In genomic region chr1:207891148-207891547, GRCh38 we compare ENCODE assay signal across 16 cellular contexts. TPM values are rescaled to one million over a fixed set of nuclear protein-coding genes. Genes with fewer than 3 reads are reported as not detected.
DNase-seq lines count a peak whose midpoint lies in the region; ATAC-seq and TF ChIP-seq lines count a peak whose summit lies in the region.
"Had no signal": no experiment of that assay in that cellular context is flagged by ENCODE, and none has a peak within 500 bp of the region (broad histone marks: within the 10 kb centered on the region; RNA-seq: fewer than 3 reads in every experiment).

No MANE protein-coding gene starts in this region.

- no TSS peak for BruUV-seq in IMR-90 (replicated peaks; lab: Mats Ljungman, UMichigan)

- DNase-seq in IMR-90: no peak
- DNase-seq in caudate nucleus (lab: John Stamatoyannopoulos, UW): no peak
- DNase-seq in lung microvascular endothelial cell (ENCODE audit: low read depth in 2 of 2): peak; percentile 42 to 60
- no peak for DNase-seq in thoracic aorta (ENCODE audit: low spot score)
- no peak for DNase-seq in type B pancreatic cell (ENCODE audit: extremely low spot score, unreplicated experiment)
- DNase-seq in right lobe of liver: no peak
- DNase-seq in OCI-M2 (lab: John Stamatoyannopoulos, UW; ENCODE audit: unreplicated experiment): no peak
- DNase-seq in epidermal melanocyte (ENCODE audit: insufficient read length, low spot score): no peak
- DNase-seq: activated CD4-positive, CD25-positive, alpha-beta regulatory T cell treated with anti-CD3 and anti-CD28 coated beads, Interleukin-2, amount 50 U/mL, for 72 hours; activated T-cell treated with anti-CD3 and anti-CD28 coated beads, Interleukin-2, amount 50 U/mL, for 1 hour; CD4-positive, CD25-positive, alpha-beta regulatory T cell; hippocampal formation; NCI-H2107; NK-92 treated with Interleukin-12 subunit alpha and Interleukin-12 subunit beta, amount 100 ng/mL, for 24 hours; SW 1271 had no signal

- H3K4me2 ChIP-seq in IMR-90 (ENCODE audit: low read depth, low read length): no peak overlapping the region

- ATAC-seq in IMR-90 (ENCODE audit: low read depth) (no peak), thoracic aorta (ENCODE audit: insufficient number of reproducible peaks, low FRiP score, low read depth) (no peak), right lobe of liver (no peak)

- CTCF ChIA-PET in IMR-90 (lab: Yijun Ruan, JAX): interaction anchor here (1.3 to 1.5 kb wide), 2 partner anchors 22 to 72 kb away, joined by 3 to 4 read pairs; no protein-coding TSS in a partner anchor

- H3K27me3 ChIP-seq in IMR-90 (ENCODE audit: control insufficient read depth, insufficient read depth, low read length) (peaks cover 5% of the 10 kb centered on the region; the same call in 1 of the 2 replicates), thoracic aorta (replicated peaks; ENCODE audit: insufficient read depth) (no peaks in the 10 kb centered on the region), right lobe of liver (no peaks in the 10 kb centered on the region)

- TF ChIP-seq POLR2A in IMR-90 (IDR thresholded peaks at IDR 0.05; ENCODE audit: low read depth, low read length) (no peak), right lobe of liver (IDR thresholded peaks at IDR 0.05) (no peak)

- peak overlapping the region; percentile 89 for H3K4ac ChIP-seq in IMR-90 (ENCODE audit: low read depth, low read length)

- peak overlapping the region; percentile 44; the same call in 1 of the 2 replicates for H2BK20ac ChIP-seq in IMR-90 (ENCODE audit: low read depth, low read length)

- no peak overlapping the region for H3K23ac ChIP-seq in IMR-90 (ENCODE audit: low read depth, low read length)

- no peak overlapping the region for H3K4me3 Mint-ChIP-seq in type B pancreatic cell
- H3K4me3 Mint-ChIP-seq: CD4-positive, CD25-positive, alpha-beta regulatory T cell had no signal

- H4K5ac ChIP-seq in IMR-90 (ENCODE audit: low read depth, low read length): no peak overlapping the region

- no peak overlapping the region for H3K56ac ChIP-seq in IMR-90 (ENCODE audit: extremely low read depth, insufficient read depth, low read length)

- no peak overlapping the region; the same call in 1 of the 2 replicates for H3K18ac ChIP-seq in IMR-90 (ENCODE audit: low read depth, low read length)

- no peak for TF ChIP-seq CTCF in IMR-90 (conservative IDR thresholded peaks at IDR 0.05; ENCODE audit: low read depth, low read length)
- TF ChIP-seq CTCF in thoracic aorta (IDR thresholded peaks at IDR 0.05): no peak
- TF ChIP-seq CTCF in type B pancreatic cell (conservative IDR thresholded peaks at IDR 0.05): no peak
- no peak for TF ChIP-seq CTCF in right lobe of liver (IDR thresholded peaks at IDR 0.05)

- no peak for TF ChIP-seq RAD21 in IMR-90 (IDR thresholded peaks at IDR 0.05; ENCODE audit: low read length)

- H2BK15ac ChIP-seq in IMR-90 (ENCODE audit: low read depth, low read length): no peak overlapping the region

- H3K79me1 ChIP-seq in IMR-90 (ENCODE audit: low read depth in 1 of 2, low read length in 2 of 2): no peaks in the 10 kb centered on the region

- no peaks in the 10 kb centered on the region for H4K20me1 ChIP-seq in IMR-90 (ENCODE audit: insufficient read depth, low read length)

- peak overlapping the region; percentile 95 for H2AFZ ChIP-seq in IMR-90 (replicated peaks; ENCODE audit: low read length, poor library complexity)

- H3K9me1 ChIP-seq in IMR-90 (ENCODE audit: insufficient read depth, low read length): peaks cover 4% of the 10 kb centered on the region

- H3K27me3 Mint-ChIP-seq in type B pancreatic cell: peaks cover 35% of the 10 kb centered on the region

- WGBS in IMR-90 (ENCODE audit: extremely low coverage in 2 of 2, insufficient read length in 1 of 2), 2 experiments: 100% methylated on average over 1 of the region's 6 CpGs; no CpG with 5 or more reads in 1 of the 2 experiments
- WGBS in right lobe of liver (ENCODE audit: insufficient coverage, low coverage, low lambda C conversion rate, missing lambda C conversion rate): 85% methylated on average over 2 of the region's 6 CpGs

- H3K9me3 ChIP-seq in IMR-90 (ENCODE audit: control insufficient read depth, insufficient read depth, low read length) (no peaks in the 10 kb centered on the region), thoracic aorta (no peaks in the 10 kb centered on the region), right lobe of liver (no peaks in the 10 kb centered on the region)
- H3K9me3 ChIP-seq: neutrophil had no signal

- intact Hi-C loops in IMR-90 (cut with micrococcal nuclease) (no loop called here), right lobe of liver (cut with DNase I) (no loop called here)

- dilution Hi-C loops in IMR-90 (cut with HindIII; ENCODE audit: low sequenced_read_pairs, unreplicated experiment): no loop called here

- peak overlapping the region; percentile 91 for H4K91ac ChIP-seq in IMR-90 (ENCODE audit: insufficient read depth, low read depth, low read length)

- peak overlapping the region; percentile 91 for H2BK5ac ChIP-seq in IMR-90 (ENCODE audit: low read depth, low read length, poor library complexity, severe bottlenecking)

- H3K4me3 ChIP-seq in IMR-90 (ENCODE audit: insufficient read depth, low read depth, low read length): no peak overlapping the region
- no peak overlapping the region for H3K4me3 ChIP-seq in thoracic aorta
- no peak overlapping the region for H3K4me3 ChIP-seq in right lobe of liver

- H3K4me1 ChIP-seq in IMR-90 (ENCODE audit: control insufficient read depth, insufficient read depth, low read length): peaks cover 9% of the 10 kb centered on the region
- peaks cover 26 to 36% of the 10 kb centered on the region in 2 donors for H3K4me1 ChIP-seq in thoracic aorta (ENCODE audit: control insufficient read depth in 1 of 2, low read depth in 2 of 2)
- H3K4me1 ChIP-seq in right lobe of liver: peaks cover 0 to 6% (median 0%) of the 10 kb centered on the region in 4 donors

- no peaks in the 10 kb centered on the region for H3K9me3 Mint-ChIP-seq in type B pancreatic cell
- H3K9me3 Mint-ChIP-seq: CD4-positive, CD25-positive, alpha-beta regulatory T cell had no signal

- in situ Hi-C loops in IMR-90 (cut with MboI; ENCODE audit: low sequenced_read_pairs): no loop called here

- no peak overlapping the region for H3K27ac ChIP-seq in IMR-90 (ENCODE audit: insufficient read depth, low read length)
- H3K27ac ChIP-seq in caudate nucleus (ENCODE audit: low read depth, low read length): peak overlapping the region; percentile 14
- peak overlapping the region; percentile 86 to 94 for H3K27ac ChIP-seq in thoracic aorta
- H3K27ac ChIP-seq in right lobe of liver: peak overlapping the region in 1 of 3 donors; percentile 43
- H3K27ac ChIP-seq: neutrophil had no signal

- no peaks in the 10 kb centered on the region for H3K4me1 Mint-ChIP-seq in type B pancreatic cell (ENCODE audit: unreplicated experiment)

- H2AK9ac ChIP-seq in IMR-90 (replicated peaks; ENCODE audit: low read depth, low read length, poor library complexity): peak overlapping the region; percentile 33

- no peaks in the 10 kb centered on the region for H3K36me3 Mint-ChIP-seq in type B pancreatic cell
- H3K36me3 Mint-ChIP-seq: CD4-positive, CD25-positive, alpha-beta regulatory T cell had no signal

- POLR2A ChIA-PET in IMR-90 (lab: Charles Lee; ENCODE audit: unreplicated experiment): no interaction called here

- peak overlapping the region; percentile 90 to 94; a peak in 2 of 4 replicates for H4K8ac ChIP-seq in IMR-90 (ENCODE audit: low read depth in 2 of 2, low read length in 2 of 2)

- peak overlapping the region; percentile 56; the same call in 1 of the 2 replicates for H2AK5ac ChIP-seq in IMR-90 (ENCODE audit: low read depth, low read length)

- H3K9ac ChIP-seq in IMR-90 (ENCODE audit: low read depth, low read length): no peak overlapping the region

- peak overlapping the region; percentile 93; the same call in 1 of the 2 replicates for H2BK120ac ChIP-seq in IMR-90 (ENCODE audit: low read depth, low read length)

- H3K27ac Mint-ChIP-seq in type B pancreatic cell: no peak overlapping the region
- H3K27ac Mint-ChIP-seq: CD4-positive, CD25-positive, alpha-beta regulatory T cell had no signal

- H3K14ac ChIP-seq in IMR-90 (replicated peaks; ENCODE audit: low read depth, low read length): peak overlapping the region; percentile 79; the same call in 1 of the 2 replicates

- H3K36me3 ChIP-seq in IMR-90 (ENCODE audit: control insufficient read depth, insufficient read depth, low read length) (no peaks in the 10 kb centered on the region), thoracic aorta (no peaks in the 10 kb centered on the region), right lobe of liver (no peaks in the 10 kb centered on the region)
- H3K36me3 ChIP-seq: neutrophil had no signal

TF ChIP-seq in IMR-90, 13 proteins besides CTCF, POLR2A, EP300 and RAD21 (continues in another document):
- TF ChIP-seq MAFK (IDR thresholded peaks at IDR 0.05; ENCODE audit: low read depth, low read length): no peak
- TF ChIP-seq CEBPB (IDR thresholded peaks at IDR 0.05; ENCODE audit: low read depth, low read length): no peak
- no peak for TF ChIP-seq RCOR1 (IDR thresholded peaks at IDR 0.05; ENCODE audit: insufficient replicate concordance, low read length)
- no peak for TF ChIP-seq MXI1 (IDR thresholded peaks at IDR 0.05; ENCODE audit: borderline replicate concordance, low read depth, low read length)
- TF ChIP-seq MAZ (IDR thresholded peaks at IDR 0.05; ENCODE audit: borderline replicate concordance, low read depth, low read length): no peak
- TF ChIP-seq SMC3 (IDR thresholded peaks at IDR 0.05; ENCODE audit: low read depth, low read length): no peak
- no peak for TF ChIP-seq CHD1 (IDR thresholded peaks at IDR 0.05; ENCODE audit: low read depth, low read length)
- TF ChIP-seq BHLHE40 (IDR thresholded peaks at IDR 0.05; ENCODE audit: low read depth, low read length): no peak
- TF ChIP-seq NFE2L2 (IDR thresholded peaks at IDR 0.05; ENCODE audit: low read depth, low read length): no peak

RNA-seq across cellular contexts. Expression of gene CD34, which starts 19.8 kb away (rescaled TPM):
- under 0.01 TPM in 1 of 2 replicates, not detected in the other for total RNA-seq in IMR-90 (2012; rRNA removed)
- 0.14 and 0.16 TPM in 2 replicates for polyA plus RNA-seq in IMR-90 (2012; rRNA removed)
- polyA plus RNA-seq in IMR-90 (2012; cell fraction: cytosol; rRNA removed): 0.10 and 0.11 TPM in 2 replicates
- polyA plus RNA-seq in IMR-90 (2012; cell fraction: nucleus; rRNA removed; ENCODE audit: low replicate concordance): 0.04 and 0.10 TPM in 2 replicates
- total RNA-seq in lung microvascular endothelial cell: 14.7 and 25.9 TPM in 2 replicates
- total RNA-seq in thoracic aorta: 10 to 100 TPM; 67.8 to 77.3 TPM
- total RNA-seq in type B pancreatic cell (ENCODE audit: low replicate concordance): 0.34 TPM in 1 of 2 replicates, not detected in the other
- 1 to 10 TPM in 5 of 6 experiments, under 1 TPM in 1; 0.70 to 2.7 (median 2.2) TPM for total RNA-seq in right lobe of liver

Comparison
In these comparisons a context has a peak if more than half of its experiments do, and no peak if none do; other contexts are left out.
1. DNase-seq: peak in lung microvascular endothelial cell (2 of 2); none in IMR-90 (single experiment), caudate nucleus (0 of 61), thoracic aorta (single experiment), type B pancreatic cell (single experiment), right lobe of liver (0 of 3), OCI-M2 (single experiment) and epidermal melanocyte (single experiment).